Comparison of ENCODE assay signal across 26 cellular contexts in genomic region chr4:155694100-155694785, GRCh38. TPM values are rescaled to one million over a fixed set of nuclear protein-coding genes. Genes with fewer than 3 reads are reported as not detected.
DNase-seq lines count a peak whose midpoint lies in the region; ATAC-seq and TF ChIP-seq lines count a peak whose summit lies in the region.
"Had no signal": no experiment of that assay in that cellular context is flagged by ENCODE, and none has a peak within 500 bp of the region (broad histone marks: within the 10 kb centered on the region; RNA-seq: fewer than 3 reads in every experiment).

No MANE protein-coding gene starts in this region.

- TF ChIP-seq POLR2A in breast epithelium (IDR thresholded peaks at IDR 0.05), result no peak
- TF ChIP-seq POLR2A in adrenal gland (IDR thresholded peaks at IDR 0.05), result no peak

- H3K14ac ChIP-seq in trophoblast cell (ENCODE audit: low read length), result no peak overlapping the region

- no peaks in the 10 kb centered on the region for H3K4me1 Mint-ChIP-seq in endothelial cell (ENCODE audit: unreplicated experiment)
- H3K4me1 Mint-ChIP-seq: activated CD4-positive, alpha-beta T cell treated with anti-CD3 and anti-CD28 coated beads for 36 hours; neural crest cell had no signal

- in situ Hi-C loops in mammary epithelial cell (cut with MboI; ENCODE audit: low sequenced_read_pairs in 2 of 2), result no loop called here

- H3K23ac ChIP-seq in trophoblast cell (ENCODE audit: low read length), result no peak overlapping the region

- H3K27ac ChIP-seq in breast epithelium, result peak overlapping the region; percentile 6 to 39
- no peak overlapping the region for H3K27ac ChIP-seq in mammary epithelial cell (ENCODE audit: insufficient read depth, low read depth, low read length)
- H3K27ac ChIP-seq in right cardiac atrium (ENCODE audit: low read length), result no peak overlapping the region
- no peak overlapping the region for H3K27ac ChIP-seq in trophoblast cell (ENCODE audit: low read depth, low read length)
- H3K27ac ChIP-seq in adrenal gland, result no peak overlapping the region
- H3K27ac ChIP-seq: C4-2B, GM23248, parathyroid adenoma, right lobe of liver had no signal

- no peaks in the 10 kb centered on the region for H3K4me1 ChIP-seq in breast epithelium
- H3K4me1 ChIP-seq in mammary epithelial cell (ENCODE audit: insufficient read depth, low read length), result no peaks in the 10 kb centered on the region
- H3K4me1 ChIP-seq in right cardiac atrium (ENCODE audit: control insufficient read depth, insufficient read depth, low read length), result no peaks in the 10 kb centered on the region
- H3K4me1 ChIP-seq in trophoblast cell (ENCODE audit: control insufficient read depth in 1 of 2, insufficient read depth in 2 of 2, low read length in 2 of 2), result no peaks in the 10 kb centered on the region
- H3K4me1 ChIP-seq in adrenal gland (replicated peaks in 1 of 2), result no peaks in the 10 kb centered on the region
- H3K4me1 ChIP-seq: parathyroid adenoma had no signal

- dilution Hi-C loops in mammary epithelial cell (cut with HindIII; ENCODE audit: low sequenced_read_pairs), result no loop called here

- H3K9me3 ChIP-seq in breast epithelium, result peaks cover 0 to 12% of the 10 kb centered on the region in 2 donors
- H3K9me3 ChIP-seq in mammary epithelial cell (replicated peaks; ENCODE audit: insufficient read depth, low read length), result no peaks in the 10 kb centered on the region
- H3K9me3 ChIP-seq in right cardiac atrium (ENCODE audit: control insufficient read depth, low read length), result no peaks in the 10 kb centered on the region
- H3K9me3 ChIP-seq in trophoblast cell (ENCODE audit: insufficient read depth, low read depth, low read length), result no peaks in the 10 kb centered on the region
- no peaks in the 10 kb centered on the region for H3K9me3 ChIP-seq in adrenal gland (replicated peaks in 1 of 3)
- H3K9me3 ChIP-seq: right lobe of liver had no signal

- no peak overlapping the region for H2AFZ ChIP-seq in mammary epithelial cell (ENCODE audit: low read depth, low read length)
- H2AFZ ChIP-seq in trophoblast cell (ENCODE audit: insufficient read depth, low read length, poor library complexity), result no peak overlapping the region
- H2AFZ ChIP-seq: GM23248, parathyroid adenoma had no signal

- no peaks in the 10 kb centered on the region for H3K36me3 ChIP-seq in breast epithelium
- H3K36me3 ChIP-seq in mammary epithelial cell (ENCODE audit: insufficient read depth, low read length), result no peaks in the 10 kb centered on the region
- peaks cover 2 to 6% of the 10 kb centered on the region in 2 experiments for H3K36me3 ChIP-seq in trophoblast cell (ENCODE audit: control insufficient read depth in 1 of 2, insufficient read depth in 2 of 2, low read length in 2 of 2)
- H3K36me3 ChIP-seq in adrenal gland (replicated peaks in 1 of 2), result no peaks in the 10 kb centered on the region
- H3K36me3 ChIP-seq: right lobe of liver had no signal

- intact Hi-C loops in breast epithelium (cut with DNase I; ENCODE audit: low total_unique reads) (no loop called here), mammary epithelial cell (cut with micrococcal nuclease) (no loop called here), right cardiac atrium (cut with DNase I) (no loop called here), adrenal gland (cut with DNase I) (no loop called here)

- H3K27me3 ChIP-seq in breast epithelium (no peaks in the 10 kb centered on the region), mammary epithelial cell (ENCODE audit: insufficient read depth, low read length) (peaks cover 4% of the 10 kb centered on the region), right cardiac atrium (ENCODE audit: control insufficient read depth, insufficient read depth) (no peaks in the 10 kb centered on the region), trophoblast cell (ENCODE audit: insufficient read depth, low read length) (no peaks in the 10 kb centered on the region), adrenal gland (no peaks in the 10 kb centered on the region)
- H3K27me3 ChIP-seq: right lobe of liver, stomach, tibial artery had no signal

- H3K9ac ChIP-seq in mammary epithelial cell (ENCODE audit: insufficient read depth, low read length) (no peak overlapping the region), trophoblast cell (ENCODE audit: low read length) (no peak overlapping the region)
- H3K9ac ChIP-seq: GM23248, parathyroid adenoma had no signal

- no peak overlapping the region for H2BK120ac ChIP-seq in trophoblast cell (ENCODE audit: insufficient read depth, low read length, poor library complexity)

- H2AK5ac ChIP-seq in trophoblast cell (ENCODE audit: low read length), result no peak overlapping the region

- H3K18ac ChIP-seq in trophoblast cell (ENCODE audit: low read length), result no peak overlapping the region

- H3K36me3 Mint-ChIP-seq in endothelial cell (ENCODE audit: low read depth, unreplicated experiment), result no peaks in the 10 kb centered on the region

- peaks cover 1% of the 10 kb centered on the region for H3K27me3 Mint-ChIP-seq in endothelial cell (ENCODE audit: unreplicated experiment)

- peak overlapping the region; percentile 36 for H3K4ac ChIP-seq in trophoblast cell (ENCODE audit: low read depth, low read length)

- no peaks in the 10 kb centered on the region for H3K79me2 ChIP-seq in mammary epithelial cell (ENCODE audit: insufficient read depth, low read length)
- no peaks in the 10 kb centered on the region for H3K79me2 ChIP-seq in trophoblast cell (ENCODE audit: control insufficient read depth, insufficient read depth, low read length, poor library complexity)
- H3K79me2 ChIP-seq: parathyroid adenoma had no signal

- no peak overlapping the region for H4K8ac ChIP-seq in trophoblast cell (ENCODE audit: low read depth, low read length)

- no peaks in the 10 kb centered on the region for H3K9me3 Mint-ChIP-seq in endothelial cell (ENCODE audit: unreplicated experiment)
- H3K9me3 Mint-ChIP-seq: activated T-helper 2 cell treated with anti-CD3 and anti-CD28 coated beads, Interferon-gamma antibody, Interleukin-2, Interleukin-4, amounts not matched to agents 10 μg/mL and 5 μg/mL and 100 μg/mL, durations not matched to agents 14 hours and 24 hours and 36 hours; neural crest cell; T-helper 2 cell treated with Interferon-gamma antibody and Interleukin-4, amounts not matched to agents 5 μg/mL and 100 μg/mL, for 36 hours had no signal

- BruUV-seq in mammary epithelial cell (replicated peaks; lab: Mats Ljungman, UMichigan), result no TSS peak

- no peaks in the 10 kb centered on the region for H3K79me1 ChIP-seq in trophoblast cell (ENCODE audit: low read length)

- H3K4me2 ChIP-seq in mammary epithelial cell (ENCODE audit: insufficient read depth, low read depth, low read length) (no peak overlapping the region), trophoblast cell (ENCODE audit: low read length) (no peak overlapping the region)

- ATAC-seq in right cardiac atrium, result peak; percentile 19 to 39
- no peak for ATAC-seq in GM19467 (IDR thresholded peaks at IDR 0.05; ENCODE audit: unreplicated experiment)
- ATAC-seq: activated CD4-positive, alpha-beta T cell treated with anti-CD3 and anti-CD28 coated beads for 36 hours had no signal

- no peak overlapping the region for H2BK12ac ChIP-seq in trophoblast cell (ENCODE audit: low read length)

- H4K12ac ChIP-seq in trophoblast cell (ENCODE audit: low read depth, low read length), result no peak overlapping the region

- TF ChIP-seq CTCF in breast epithelium (IDR thresholded peaks at IDR 0.05), result no peak
- no peak for TF ChIP-seq CTCF in mammary epithelial cell (conservative IDR thresholded peaks at IDR 0.05 in 1 of 2, IDR thresholded peaks at IDR 0.05 in 1 of 2; ENCODE audit: extremely low read depth in 1 of 2, insufficient read depth in 1 of 2, low read depth in 1 of 2, low read length in 2 of 2)
- no peak for TF ChIP-seq CTCF in adrenal gland (IDR thresholded peaks at IDR 0.05)
- TF ChIP-seq CTCF in endothelial cell (IDR thresholded peaks at IDR 0.05; ENCODE audit: unreplicated experiment), result no peak

- no peak overlapping the region for H2BK5ac ChIP-seq in trophoblast cell (ENCODE audit: low read depth, low read length, poor library complexity)

- H3K27ac Mint-ChIP-seq in endothelial cell (ENCODE audit: unreplicated experiment), result no peak overlapping the region
- H3K27ac Mint-ChIP-seq: activated CD4-positive, alpha-beta T cell treated with anti-CD3 and anti-CD28 coated beads for 36 hours; activated T-helper 2 cell treated with anti-CD3 and anti-CD28 coated beads, Interferon-gamma antibody, Interleukin-2, Interleukin-4, amounts not matched to agents 10 μg/mL and 5 μg/mL and 100 μg/mL, durations not matched to agents 14 hours and 24 hours and 36 hours; T-helper 2 cell treated with Interferon-gamma antibody and Interleukin-4, amounts not matched to agents 5 μg/mL and 100 μg/mL, for 36 hours had no signal

- no peaks in the 10 kb centered on the region for H4K20me1 ChIP-seq in mammary epithelial cell (ENCODE audit: insufficient read depth, low read length)

- H3K4me3 ChIP-seq in breast epithelium (no peak overlapping the region), mammary epithelial cell (replicated peaks in 1 of 3; ENCODE audit: insufficient read depth in 1 of 3, low read depth in 2 of 3, low read length in 3 of 3) (no peak overlapping the region), right cardiac atrium (ENCODE audit: low read length) (no peak overlapping the region), trophoblast cell (ENCODE audit: low read depth, low read length) (no peak overlapping the region), adrenal gland (no peak overlapping the region)
- H3K4me3 ChIP-seq: GM23248, right lobe of liver, stomach, tibial artery had no signal

- CTCF ChIA-PET in mammary epithelial cell (lab: Charles Lee; ENCODE audit: low non-redundant PET), result no interaction called here

- H4K91ac ChIP-seq in trophoblast cell (ENCODE audit: low read depth, low read length), result no peak overlapping the region

- H3K4me3 Mint-ChIP-seq in endothelial cell (ENCODE audit: unreplicated experiment), result no peak overlapping the region
- H3K4me3 Mint-ChIP-seq: activated CD4-positive, alpha-beta T cell treated with anti-CD3 and anti-CD28 coated beads for 36 hours; neural crest cell; T-helper 2 cell treated with Interferon-gamma antibody and Interleukin-4, amounts not matched to agents 5 μg/mL and 100 μg/mL, for 36 hours had no signal

- no peak for DNase-seq in breast epithelium (ENCODE audit: low spot score in 2 of 2)
- no peak for DNase-seq in mammary epithelial cell
- peak in 1 of 3 donors; percentile 54 for DNase-seq in right cardiac atrium
- no peak for DNase-seq in trophoblast cell
- DNase-seq in adrenal gland, result no peak
- DNase-seq in HPDE6-E6E7 (ENCODE audit: extremely low spot score), result no peak
- no peak for DNase-seq in endothelial cell (ENCODE audit: low spot score)
- DNase-seq: 8988T; activated CD4-positive, alpha-beta T cell treated with anti-CD3 and anti-CD28 coated beads for 36 hours; activated naive CD4-positive, alpha-beta T cell treated with anti-CD3 and anti-CD28 coated beads, Interleukin-2, amount 50 U/mL, for 16 hours; amniotic stem cell; COR-L47; DMS79; GM23248; NCI-H82; right lobe of liver; stimulated activated CD4-positive, alpha-beta T cell treated with anti-CD3 and anti-CD28 coated beads, Interleukin-12 subunit alpha, Interleukin-12 subunit beta, amount 100 ng/mL, for 4 hours; stimulated activated CD4-positive, alpha-beta T cell treated with anti-CD3 and anti-CD28 coated beads, Interleukin-4, amount 100 ng/mL, for 1 hour; stomach; tibial artery had no signal

- 64% methylated on average over 2 of the region's 2 CpGs for WGBS in mammary epithelial cell (ENCODE audit: low coverage, missing lambda C conversion rate)
- WGBS in right cardiac atrium, result 44% methylated on average over 2 of the region's 2 CpGs
- no CpG with 5 or more reads among the region's 2 CpGs for WGBS in trophoblast cell (ENCODE audit: extremely low coverage, insufficient coverage, insufficient read length)
- 46 to 62% (median 54%) methylated on average over 2 of the region's 2 CpGs for WGBS in adrenal gland, 4 donors

RNA-seq across cellular contexts. Expression of gene GUCY1A1, which starts 27.6 kb away (rescaled TPM):
- total RNA-seq in breast epithelium (10 to 100 TPM in 2 of 3 donors, 1 to 10 TPM in 1; 8.2 to 75.8 (median 57.0) TPM), mammary epithelial cell (1 to 10 TPM in 1 of 2 donors, under 1 TPM in 1; 0.24 to 9.2 TPM), right cardiac atrium (10 to 100 TPM; 43.6 to 82.5 (median 64.3) TPM), adrenal gland (10 to 100 TPM in 4 of 8 donors, 1 to 10 TPM in 4; 4.9 to 17.1 (median 11.5) TPM), endothelial cell (ENCODE audit: unreplicated experiment) (not detected)
- polyA plus RNA-seq in mammary epithelial cell (0.32 TPM), right cardiac atrium (9.9 TPM), adrenal gland (10 to 100 TPM in 1 of 3 donors, 1 to 10 TPM in 2; 2.3 to 10.8 (median 3.8) TPM)
- not detected for polyA minus RNA-seq in mammary epithelial cell
- 24.7 and 25.9 TPM in 2 replicates for polyA plus RNA-seq in trophoblast cell (2013)
- total RNA-seq: activated CD4-positive, alpha-beta T cell treated with anti-CD3 and anti-CD28 coated beads for 36 hours; activated T-helper 2 cell treated with anti-CD3 and anti-CD28 coated beads, Interferon-gamma antibody, Interleukin-2, Interleukin-4, amounts not matched to agents 10 μg/mL and 5 μg/mL and 100 μg/mL, durations not matched to agents 14 hours and 24 hours and 36 hours; GM23248 had no signal
- polyA plus RNA-seq: GM23248 had no signal

Comparison
In these comparisons a context has a peak if more than half of its experiments do, and no peak if none do; other contexts are left out.
1. H3K27ac ChIP-seq: peak in breast epithelium (2 of 2); none in mammary epithelial cell (single experiment), right cardiac atrium (single experiment), trophoblast cell (single experiment) and adrenal gland (0 of 5).